Comparison of ENCODE assay signal across 1 cellular context in genomic region chr2:234363647-234364294, GRCh38.
TF ChIP-seq lines count a peak whose summit lies in the region.

No MANE protein-coding gene starts in this region.

TF ChIP-seq in SK-N-SH treated with all-trans-retinoic acid at 6 μM for 48 hours, 23 proteins besides CTCF, POLR2A, EP300 and RAD21 (continued from another document):
- TF ChIP-seq TSHZ2 (CRISPR knock-in tag; IDR thresholded peaks at IDR 0.05) (no peak), ZC3H10 (CRISPR knock-in tag; IDR thresholded peaks at IDR 0.05) (no peak), TCF4 (CRISPR knock-in tag; IDR thresholded peaks at IDR 0.05; ENCODE audit: borderline replicate concordance) (no peak), ISL1 (CRISPR knock-in tag; IDR thresholded peaks at IDR 0.05) (no peak), CREB5 (CRISPR knock-in tag; IDR thresholded peaks at IDR 0.05; ENCODE audit: low read depth) (no peak)
